ENCODE assay signal across 9 cellular contexts in genomic region chr14:52402812-52403526, GRCh38.
DNase-seq lines count a peak whose midpoint lies in the region; ATAC-seq and TF ChIP-seq lines count a peak whose summit lies in the region.
"Had no signal": no experiment of that assay in that cellular context is flagged by ENCODE, and none has a peak within 500 bp of the region (broad histone marks: within the 10 kb centered on the region; RNA-seq: fewer than 3 reads in every experiment).

No MANE protein-coding gene starts in this region.

- H3K27me3 ChIP-seq in PC-3 (ENCODE audit: low read length) (no peaks in the 10 kb centered on the region), BE2C (no peaks in the 10 kb centered on the region), left ventricle myocardium inferior (ENCODE audit: low read depth) (no peaks in the 10 kb centered on the region), upper lobe of left lung (no peaks in the 10 kb centered on the region)

- BruUV-seq in PC-3 (replicated peaks; lab: Mats Ljungman, UMichigan) = no TSS peak

- intact Hi-C loops in PC-3 (cut with micrococcal nuclease) (no loop called here), left colon (cut with DNase I, micrococcal nuclease) (no loop called here), left ventricle myocardium inferior (cut with micrococcal nuclease) (no loop called here)

- 66 to 75% methylated on average over 4 of the region's 4 CpGs for WGBS in upper lobe of left lung, 2 donors

- H3K4me1 ChIP-seq in PC-3 (ENCODE audit: insufficient read depth, low read length) (peaks cover 17% of the 10 kb centered on the region), BE2C (peaks cover 14% of the 10 kb centered on the region), left ventricle myocardium inferior (no peaks in the 10 kb centered on the region), upper lobe of left lung (peaks cover 0 to 12% (median 2%) of the 10 kb centered on the region in 4 donors)

- TF ChIP-seq POLR2A in upper lobe of left lung (IDR thresholded peaks at IDR 0.05) = no peak

- H3K36me3 ChIP-seq in PC-3 (ENCODE audit: low read depth, low read length) = no peaks in the 10 kb centered on the region
- no peaks in the 10 kb centered on the region for H3K36me3 ChIP-seq in BE2C
- H3K36me3 ChIP-seq in left ventricle myocardium inferior = no peaks in the 10 kb centered on the region
- H3K36me3 ChIP-seq in upper lobe of left lung = no peaks in the 10 kb centered on the region

- POLR2A ChIA-PET in PC-3 (lab: Charles Lee; ENCODE audit: unreplicated experiment) = interaction anchor here (0.5 to 0.6 kb wide), 2 partner anchors 153 to 326 kb away, joined by 3 to 11 read pairs; no protein-coding TSS in a partner anchor

- H3K27ac ChIP-seq in PC-3 (ENCODE audit: low read length) (no peak overlapping the region), left ventricle myocardium inferior (replicated peaks) (no peak overlapping the region), upper lobe of left lung (no peak overlapping the region)

- H3K4me2 ChIP-seq in PC-3 (ENCODE audit: low read length) = peak overlapping the region; percentile 11; the same call in 1 of the 2 replicates

- H3K9me2 ChIP-seq in PC-3 (replicated peaks; ENCODE audit: low read length) = no peaks in the 10 kb centered on the region

- DNase-seq in PC-3 = peak; percentile 83
- no peak for DNase-seq in left colon
- DNase-seq in SKM-1 (lab: John Stamatoyannopoulos, UW; ENCODE audit: unreplicated experiment) = no peak
- DNase-seq in BE2C = no peak
- DNase-seq in left ventricle myocardium inferior = no peak
- no peak for DNase-seq in upper lobe of left lung
- DNase-seq: NCI-H2107 had no signal

- no peaks in the 10 kb centered on the region for H3F3A ChIP-seq in PC-3 (ENCODE audit: low read length, unreplicated experiment)

- CTCF ChIA-PET in PC-3 (lab: Charles Lee) = no interaction called here

- H4K20me1 ChIP-seq in PC-3 (ENCODE audit: low read length) = no peaks in the 10 kb centered on the region

- H3K79me2 ChIP-seq in PC-3 (ENCODE audit: low read length) = no peaks in the 10 kb centered on the region

- ATAC-seq in GM18868 (IDR thresholded peaks at IDR 0.05; ENCODE audit: unreplicated experiment) = peak; percentile 56
- peak; percentile 71 for ATAC-seq in HG02798 (IDR thresholded peaks at IDR 0.05; ENCODE audit: poor library complexity, unreplicated experiment)
- peak; percentile 86 for ATAC-seq in PC-3
- ATAC-seq in left colon = peak; percentile 32
- ATAC-seq in upper lobe of left lung (ENCODE audit: low FRiP score in 2 of 2) = no peak

- no peak for TF ChIP-seq CTCF in PC-3 (conservative IDR thresholded peaks at IDR 0.05; ENCODE audit: low read depth, low read length)
- no peak for TF ChIP-seq CTCF in BE2C (IDR thresholded peaks at IDR 0.05; ENCODE audit: low read depth, low read length)
- TF ChIP-seq CTCF in left ventricle myocardium inferior (IDR thresholded peaks at IDR 0.05; ENCODE audit: borderline replicate concordance) = no peak
- TF ChIP-seq CTCF in upper lobe of left lung (IDR thresholded peaks at IDR 0.05) = no peak

- H3K9me3 ChIP-seq in PC-3 (ENCODE audit: low read length) = no peaks in the 10 kb centered on the region
- no peaks in the 10 kb centered on the region for H3K9me3 ChIP-seq in BE2C
- H3K9me3 ChIP-seq in left ventricle myocardium inferior (replicated peaks) = no peaks in the 10 kb centered on the region
- H3K9me3 ChIP-seq in upper lobe of left lung = no peaks in the 10 kb centered on the region

- TF ChIP-seq EP300 in upper lobe of left lung (IDR thresholded peaks at IDR 0.05) = no peak

- H3K4me3 ChIP-seq in PC-3 (ENCODE audit: low read length) (no peak overlapping the region), BE2C (ENCODE audit: low read depth, low read length) (no peak overlapping the region), left ventricle myocardium inferior (no peak overlapping the region), upper lobe of left lung (no peak overlapping the region)

- no peak overlapping the region for H3K9ac ChIP-seq in PC-3 (ENCODE audit: low read length)

- H2AFZ ChIP-seq in PC-3 (ENCODE audit: low read length) = no peak overlapping the region

Comparison
In these comparisons a context has a peak if more than half of its experiments do, and no peak if none do; other contexts are left out.
1. ATAC-seq: peak in GM18868 (single experiment), HG02798 (single experiment), PC-3 (single experiment) and left colon (single experiment); none in upper lobe of left lung (0 of 2).